3 cellular contexts compared by ENCODE assay signal in the genomic region with DNA sequence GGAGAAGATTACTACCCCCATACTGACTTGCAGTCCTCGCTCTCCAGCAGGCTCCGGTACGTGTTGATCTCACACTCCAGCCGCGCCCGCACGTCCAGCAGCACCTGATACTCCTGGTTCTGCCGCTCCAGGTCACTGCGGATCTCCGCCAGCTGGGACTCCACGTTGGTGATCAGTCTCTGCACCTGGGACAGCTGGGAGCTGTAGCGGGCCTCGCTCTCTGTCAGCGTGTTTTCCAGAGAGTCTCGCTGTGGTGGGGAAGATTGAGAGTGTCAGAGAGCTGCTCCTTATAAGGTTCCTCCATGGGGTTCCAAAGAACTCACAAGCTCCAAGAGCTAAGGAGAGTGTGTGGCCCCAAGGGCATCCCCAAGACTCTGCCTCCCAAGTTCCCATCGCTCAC. TPM values are rescaled to one million over a fixed set of nuclear protein-coding genes. Genes with fewer than 3 reads are reported as not detected.
"Had no signal": no experiment of that assay in that cellular context is flagged by ENCODE, and none has a peak within 500 bp of the region (broad histone marks: within the 10 kb centered on the region; RNA-seq: fewer than 3 reads in every experiment).

No MANE protein-coding gene starts in this region.

RNA-seq across cellular contexts. Expression of a gene that starts 4.2 kb away (rescaled TPM):
- total RNA-seq: LHCN-M2, MCF 10A had no signal

RNA-seq across cellular contexts. Expression of a gene that starts 23.2 kb away (rescaled TPM):
- total RNA-seq: LHCN-M2, MCF 10A had no signal

RNA-seq across cellular contexts. Expression of a gene that starts 30.9 kb away (rescaled TPM):
- total RNA-seq: LHCN-M2, M059J, MCF 10A had no signal

RNA-seq across cellular contexts. Expression of a gene that starts 37.3 kb away (rescaled TPM):
- total RNA-seq: LHCN-M2, M059J, MCF 10A had no signal
